Comparison of ENCODE assay signal across 10 cellular contexts in genomic region chrX:66012094-66012534, GRCh38. TPM values are rescaled to one million over a fixed set of nuclear protein-coding genes. Genes with fewer than 3 reads are reported as not detected.
DNase-seq lines count a peak whose midpoint lies in the region; ATAC-seq and TF ChIP-seq lines count a peak whose summit lies in the region.
"Had no signal": no experiment of that assay in that cellular context is flagged by ENCODE, and none has a peak within 500 bp of the region (broad histone marks: within the 10 kb centered on the region; RNA-seq: fewer than 3 reads in every experiment).

No MANE protein-coding gene starts in this region.

- peak overlapping the region; percentile 93 for H3K27ac Mint-ChIP-seq in activated B cell treated with CpG ODN at 0.5 μM for 24 hours
- H3K27ac Mint-ChIP-seq: CD4-positive, CD25-positive, alpha-beta regulatory T cell had no signal

- POLR2A ChIA-PET in activated B cell treated with CpG ODN at 0.5 μM for 24 hours (lab: Charles Lee) = interaction anchor here (1.1 to 2.2 kb wide), 6 partner anchors 8 to 416 kb away, joined by 3 to 7 read pairs (median 6); no protein-coding TSS in a partner anchor

- no peak for TF ChIP-seq CTCF in activated B cell treated with CpG ODN at 0.5 μM for 24 hours (IDR thresholded peaks at IDR 0.05)

- DNase-seq in cardiac septum (ENCODE audit: low spot score) (peak; percentile 78), left cardiac atrium (no peak), activated B cell treated with CpG ODN at 0.5 μM for 24 hours (no peak), cerebellar nuclear complex (lab: John Stamatoyannopoulos, UW) (no peak), ecto neural progenitor cell (ENCODE audit: low spot score) (no peak)
- no peak for DNase-seq in activated effector memory CD4-positive, alpha-beta T cell treated with Interleukin-2 at 50 U/mL for 16 hours
- DNase-seq: sigmoid colon had no signal

- H3K4me1 Mint-ChIP-seq in activated B cell treated with CpG ODN at 0.5 μM for 24 hours = peaks cover 87% of the 10 kb centered on the region

- ATAC-seq in left cardiac atrium (no peak), HG03159 (IDR thresholded peaks at IDR 0.05; ENCODE audit: unreplicated experiment) (peak; percentile 38), activated B cell treated with CpG ODN at 0.5 μM for 24 hours (ENCODE audit: low read depth) (peak; percentile 8), HG02571 (IDR thresholded peaks at IDR 0.05; ENCODE audit: unreplicated experiment) (no peak)

- intact Hi-C loops in cardiac septum (cut with DNase I) = no loop called here
- intact Hi-C loops in left cardiac atrium (cut with DNase I) = no loop called here
- intact Hi-C loops in activated B cell treated with CpG ODN at 0.5 μM for 24 hours (cut with micrococcal nuclease) = loop anchor here (2.0 to 10.0 kb wide), 2 partner anchors 35 to 417 kb away; no protein-coding TSS in a partner anchor

- no peaks in the 10 kb centered on the region for H3K36me3 Mint-ChIP-seq in activated B cell treated with CpG ODN at 0.5 μM for 24 hours (ENCODE audit: low read depth)
- H3K36me3 Mint-ChIP-seq: CD4-positive, CD25-positive, alpha-beta regulatory T cell had no signal

- peak overlapping the region; percentile 46 for H3K4me3 Mint-ChIP-seq in activated B cell treated with CpG ODN at 0.5 μM for 24 hours
- H3K4me3 Mint-ChIP-seq: CD4-positive, CD25-positive, alpha-beta regulatory T cell had no signal

- H3K27me3 Mint-ChIP-seq in activated B cell treated with CpG ODN at 0.5 μM for 24 hours = no peaks in the 10 kb centered on the region
- H3K27me3 Mint-ChIP-seq: CD4-positive, CD25-positive, alpha-beta regulatory T cell had no signal

- H3K9me3 Mint-ChIP-seq in activated B cell treated with CpG ODN at 0.5 μM for 24 hours = no peaks in the 10 kb centered on the region
- H3K9me3 Mint-ChIP-seq: CD4-positive, CD25-positive, alpha-beta regulatory T cell had no signal

- CTCF ChIA-PET in activated B cell treated with CpG ODN at 0.5 μM for 24 hours (lab: Charles Lee) = interaction anchor here (1.5 kb wide), 1 partner anchor 416 kb away, joined by 4 read pairs; no protein-coding TSS in a partner anchor

RNA-seq across cellular contexts. Expression of gene VSIG4, which starts 27.8 kb away (rescaled TPM):
- total RNA-seq in cardiac septum (8.1 TPM), left cardiac atrium (100 to 1,000 TPM in 1 of 2 donors, 10 to 100 TPM in 1; 76.3 to 182 TPM), activated B cell treated with CpG ODN at 0.5 μM for 24 hours (not detected in 2 replicates)
- total RNA-seq: CD4-positive, CD25-positive, alpha-beta regulatory T cell had no signal

Comparison
In these comparisons a context has a peak if more than half of its experiments do, and no peak if none do; other contexts are left out.
1. ATAC-seq: peak in HG03159 (single experiment) and activated B cell treated with CpG ODN at 0.5 μM for 24 hours (single experiment); none in left cardiac atrium (0 of 2) and HG02571 (single experiment).